ENCODE assay signal across 1 cellular context in genomic region chr17:8108972-8109668, GRCh38.
TF ChIP-seq lines count a peak whose summit lies in the region.

No MANE protein-coding gene starts in this region.

TF ChIP-seq in H1, 55 proteins besides CTCF, POLR2A, EP300 and RAD21:
- TF ChIP-seq E2F6 (IDR thresholded peaks at IDR 0.05), result peak; percentile 82
- no peak for TF ChIP-seq HDAC6 (IDR thresholded peaks at IDR 0.05; ENCODE audit: low read depth, low read length)
- TF ChIP-seq EGR1 (IDR thresholded peaks at IDR 0.05; ENCODE audit: borderline replicate concordance, low read depth, low read length), result 0 out of 2 replicates have a peak, but pooled peaks have one; percentile 27
- TF ChIP-seq MAX (IDR thresholded peaks at IDR 0.05), result peak; percentile 72
TF ChIP-seq in H1: peak in this region for 3.
